ENCODE assay signal across 19 cellular contexts in the genomic region with DNA sequence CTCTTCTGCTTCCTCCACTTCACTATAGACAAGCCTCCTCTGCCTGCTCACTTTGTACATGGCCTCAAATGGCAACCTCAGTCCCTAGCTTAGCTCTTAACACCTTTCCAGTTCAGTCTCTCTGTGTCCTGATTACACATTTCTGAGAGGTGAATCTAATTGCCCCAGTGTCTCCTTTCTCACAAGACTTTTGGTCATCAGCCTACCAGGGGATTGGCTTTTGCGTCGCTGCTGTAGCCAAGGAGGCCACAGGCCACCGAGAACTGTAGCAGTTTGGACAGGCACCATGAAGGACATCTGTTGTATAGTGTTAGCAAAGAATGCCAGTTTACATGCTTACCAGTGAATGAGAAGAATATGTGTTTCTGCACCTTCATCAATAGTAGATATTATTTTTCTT. TPM values are rescaled to one million over a fixed set of nuclear protein-coding genes. Genes with fewer than 3 reads are reported as not detected.
DNase-seq lines count a peak whose midpoint lies in the region; ATAC-seq and TF ChIP-seq lines count a peak whose summit lies in the region.
"Had no signal": no experiment of that assay in that cellular context is flagged by ENCODE, and none has a peak within 500 bp of the region (broad histone marks: within the 10 kb centered on the region; RNA-seq: fewer than 3 reads in every experiment).

No MANE protein-coding gene starts in this region.

- H3K9me3 Mint-ChIP-seq in stimulated activated naive CD8-positive, alpha-beta T cell treated with anti-CD3 and anti-CD28 coated beads, Interleukin-15, Interleukin-2, amounts not matched to agents 100 ng/mL and 50 ng/mL, for 24 hours, result no peaks in the 10 kb centered on the region
- H3K9me3 Mint-ChIP-seq in brain, result no peaks in the 10 kb centered on the region
- H3K9me3 Mint-ChIP-seq in nephron progenitor cell, result no peaks in the 10 kb centered on the region
- H3K9me3 Mint-ChIP-seq: activated T-helper 2 cell treated with anti-CD3 and anti-CD28 coated beads, Interferon-gamma antibody, Interleukin-2, Interleukin-4, amounts not matched to agents 10 μg/mL and 5 μg/mL and 100 μg/mL, durations not matched to agents 14 hours and 24 hours and 36 hours had no signal

- H3K4me1 Mint-ChIP-seq in stimulated activated naive CD8-positive, alpha-beta T cell treated with anti-CD3 and anti-CD28 coated beads, Interleukin-15, Interleukin-2, amounts not matched to agents 100 ng/mL and 50 ng/mL, for 24 hours (ENCODE audit: low read depth), result peaks cover 61% of the 10 kb centered on the region
- peaks cover 71% of the 10 kb centered on the region for H3K4me1 Mint-ChIP-seq in brain
- no peaks in the 10 kb centered on the region for H3K4me1 Mint-ChIP-seq in nephron progenitor cell

- no peak for ATAC-seq in stimulated activated naive CD8-positive, alpha-beta T cell treated with anti-CD3 and anti-CD28 coated beads, Interleukin-15, Interleukin-2, amounts not matched to agents 100 U/mL and 50 U/mL, for 24 hours
- ATAC-seq in GM21576 (IDR thresholded peaks at IDR 0.05; ENCODE audit: unreplicated experiment), result no peak
- ATAC-seq: left colon had no signal

- H3K36me3 Mint-ChIP-seq in stimulated activated naive CD8-positive, alpha-beta T cell treated with anti-CD3 and anti-CD28 coated beads, Interleukin-15, Interleukin-2, amounts not matched to agents 100 ng/mL and 50 ng/mL, for 24 hours (ENCODE audit: low read depth), result peaks cover 66% of the 10 kb centered on the region
- H3K36me3 Mint-ChIP-seq in brain, result peaks cover 53% of the 10 kb centered on the region
- peaks cover 64% of the 10 kb centered on the region for H3K36me3 Mint-ChIP-seq in nephron progenitor cell (ENCODE audit: low read depth)

- peak overlapping the region; percentile 8 for H3K27ac Mint-ChIP-seq in stimulated activated naive CD8-positive, alpha-beta T cell treated with anti-CD3 and anti-CD28 coated beads, Interleukin-15, Interleukin-2, amounts not matched to agents 100 ng/mL and 50 ng/mL, for 24 hours
- peak overlapping the region in 3 of 5 experiments; percentile 7 to 53 (median 51) for H3K27ac Mint-ChIP-seq in brain
- peak overlapping the region; percentile 0 for H3K27ac Mint-ChIP-seq in nephron progenitor cell
- H3K27ac Mint-ChIP-seq: activated T-helper 2 cell treated with anti-CD3 and anti-CD28 coated beads, Interferon-gamma antibody, Interleukin-2, Interleukin-4, amounts not matched to agents 10 μg/mL and 5 μg/mL and 100 μg/mL, durations not matched to agents 14 hours and 24 hours and 36 hours had no signal

- H3K27me3 Mint-ChIP-seq in stimulated activated naive CD8-positive, alpha-beta T cell treated with anti-CD3 and anti-CD28 coated beads, Interleukin-15, Interleukin-2, amounts not matched to agents 100 ng/mL and 50 ng/mL, for 24 hours, result no peaks in the 10 kb centered on the region
- no peaks in the 10 kb centered on the region for H3K27me3 Mint-ChIP-seq in brain
- H3K27me3 Mint-ChIP-seq in nephron progenitor cell (ENCODE audit: low read depth, poor library complexity), result no peaks in the 10 kb centered on the region

- DNase-seq in stimulated activated naive CD8-positive, alpha-beta T cell treated with anti-CD3 and anti-CD28 coated beads, Interleukin-15, Interleukin-2, amounts not matched to agents 100 U/mL and 50 U/mL, for 24 hours, result no peak
- no peak for DNase-seq in nephron progenitor cell
- DNase-seq in NCI-H748 (lab: John Stamatoyannopoulos, UW; ENCODE audit: unreplicated experiment), result no peak
- no peak for DNase-seq in activated gamma-delta T cell treated with Interleukin-2 at 50 U/mL for 16 hours
- DNase-seq: activated CD4-positive, alpha-beta T cell treated with anti-CD3 and anti-CD28 coated beads for 1 hour; cortex of kidney; EL; heart right ventricle; left colon; NCI-H1694 treated with DMSO at 0.1 percent for 48 hours; NCI-H2171 treated with DMSO at 0.1 percent for 48 hours; NCI-H524; NK-92 treated with Interleukin-12 subunit alpha and Interleukin-12 subunit beta, amount 100 ng/mL, for 24 hours; SHP77 treated with DMSO at 0.1 percent for 48 hours; stimulated activated CD4-positive, alpha-beta T cell treated with anti-CD3 and anti-CD28 coated beads, Interleukin-2, amount 100 ng/mL, for 24 hours had no signal

- TF ChIP-seq CTCF in brain (conservative IDR thresholded peaks at IDR 0.05) (no peak), nephron progenitor cell (IDR thresholded peaks at IDR 0.05) (no peak)

- no peak overlapping the region for H3K4me3 Mint-ChIP-seq in stimulated activated naive CD8-positive, alpha-beta T cell treated with anti-CD3 and anti-CD28 coated beads, Interleukin-15, Interleukin-2, amounts not matched to agents 100 ng/mL and 50 ng/mL, for 24 hours
- no peak overlapping the region for H3K4me3 Mint-ChIP-seq in brain
- H3K4me3 Mint-ChIP-seq in nephron progenitor cell, result no peak overlapping the region

RNA-seq across cellular contexts. Expression of gene IREB2, which starts 8.5 kb away (rescaled TPM):
- 12.5 TPM for polyA plus RNA-seq in brain (ENCODE audit: insufficient read depth, low read depth, low replicate concordance)

Comparison
In these comparisons a context has a peak if more than half of its experiments do, and no peak if none do; other contexts are left out.
1. H3K27ac Mint-ChIP-seq: peak in every context shown above with its lines; median percentile 51 in brain; 8 in stimulated activated naive CD8-positive, alpha-beta T cell treated with anti-CD3 and anti-CD28 coated beads, Interleukin-15, Interleukin-2, amounts not matched to agents 100 ng/mL and 50 ng/mL, for 24 hours; 0 in nephron progenitor cell.